ENCODE assay signal across 8 cellular contexts in the genomic region with DNA sequence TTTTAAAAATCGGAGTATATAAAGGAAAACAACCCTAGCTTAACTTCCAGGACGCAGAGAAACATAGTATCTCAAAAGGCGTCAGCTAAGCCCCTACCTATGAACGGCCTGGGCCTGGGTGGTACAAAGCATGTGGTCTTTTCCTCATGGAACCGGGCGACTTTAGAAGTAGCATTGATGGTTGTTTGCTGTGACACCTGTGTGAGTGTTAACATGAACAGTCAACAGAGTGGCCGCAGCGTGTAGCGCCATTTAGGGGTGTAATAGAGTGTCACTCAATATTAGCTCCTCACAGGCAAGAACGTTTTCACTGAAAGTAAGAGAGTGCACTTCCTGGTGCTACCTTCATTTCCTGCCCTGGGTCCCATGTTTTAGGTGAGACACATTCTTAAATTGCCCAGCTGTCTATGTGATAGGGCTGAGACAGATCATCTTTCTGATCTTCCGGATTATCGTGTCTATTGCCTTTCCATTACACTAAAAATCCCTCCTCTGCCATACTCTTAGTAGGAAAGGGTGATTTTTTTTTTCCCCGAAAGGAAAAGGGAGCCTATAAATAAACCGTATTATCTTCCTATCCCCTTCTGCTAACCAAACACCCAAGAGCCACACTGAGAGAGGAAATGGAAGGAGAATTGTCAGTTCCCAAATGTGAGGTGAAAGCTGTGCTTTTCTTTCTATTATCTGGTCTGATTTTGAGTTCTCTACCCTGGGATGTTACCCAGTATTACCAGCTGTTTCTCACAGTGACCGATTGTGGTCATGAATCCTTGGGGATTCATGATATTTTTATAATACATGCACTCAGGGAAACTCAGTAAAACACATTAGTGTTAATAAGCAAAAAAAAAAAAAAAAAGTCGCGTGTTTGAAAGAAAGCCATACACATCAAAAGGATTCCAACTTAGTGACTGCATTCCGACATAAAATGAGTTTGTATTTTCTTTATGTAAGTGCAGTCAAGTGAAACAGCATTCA. TPM values are rescaled to one million over a fixed set of nuclear protein-coding genes. Genes with fewer than 3 reads are reported as not detected.
DNase-seq lines count a peak whose midpoint lies in the region; ATAC-seq and TF ChIP-seq lines count a peak whose summit lies in the region.

No MANE protein-coding gene starts in this region.

- no peaks in the 10 kb centered on the region for H3K9me3 ChIP-seq in mononuclear cell (ENCODE audit: low read depth, low read length)

- H3K27me3 ChIP-seq in GM06990 (replicated peaks; ENCODE audit: control insufficient read depth, insufficient read depth, low read length): no peaks in the 10 kb centered on the region
- no peaks in the 10 kb centered on the region for H3K27me3 ChIP-seq in mononuclear cell (ENCODE audit: insufficient read depth, low read length)

- H3K4me1 ChIP-seq in mononuclear cell (ENCODE audit: insufficient read depth, low read length): peaks cover 19% of the 10 kb centered on the region

- DNase-seq in GM06990 (ENCODE audit: extremely low read depth, insufficient read length): peak; percentile 46
- DNase-seq in HFF-Myc (ENCODE audit: extremely low read depth, low read depth): no peak
- DNase-seq in NCI-H1694 treated with DMSO at 0.1 percent for 48 hours (lab: John Stamatoyannopoulos, UW): peak; percentile 63
- DNase-seq in activated CD4-positive, CD25-positive, alpha-beta regulatory T cell treated with anti-CD3 and anti-CD28 coated beads, Interleukin-2, amount 50 U/mL, for 16 hours (ENCODE audit: low read depth, low spot score): peak; percentile 37
- no peak for DNase-seq in coronary artery (ENCODE audit: low spot score)
- peak; percentile 48 for DNase-seq in stimulated activated naive CD4-positive, alpha-beta T cell treated with Interleukin-2 at 50 U/mL for 16 hours (lab: John Stamatoyannopoulos, UW)

- ATAC-seq in HG02852 (IDR thresholded peaks at IDR 0.05; ENCODE audit: unreplicated experiment): no peak

- TF ChIP-seq CTCF in GM06990 (IDR thresholded peaks at IDR 0.05; ENCODE audit: insufficient read depth, low read length, poor library complexity, severe bottlenecking): no peak
- no peak for TF ChIP-seq CTCF in HFF-Myc (IDR thresholded peaks at IDR 0.05; ENCODE audit: low read depth, low read length, missing control alignments)
- no peak for TF ChIP-seq CTCF in coronary artery (IDR thresholded peaks at IDR 0.05)

- H3K27ac ChIP-seq in coronary artery: peak overlapping the region; percentile 91 to 98

- peak overlapping the region; percentile 95 for H3K4me3 ChIP-seq in GM06990 (replicated peaks; ENCODE audit: low read depth, low read length)
- H3K4me3 ChIP-seq in HFF-Myc (replicated peaks; ENCODE audit: low read depth, low read length): peak overlapping the region; percentile 65
- peak overlapping the region; percentile 99 for H3K4me3 ChIP-seq in coronary artery
- H3K4me3 ChIP-seq in mononuclear cell (ENCODE audit: low read length): peak overlapping the region; percentile 81

- no peaks in the 10 kb centered on the region for H3K36me3 ChIP-seq in GM06990 (ENCODE audit: control insufficient read depth, insufficient read depth, low read length)

RNA-seq across cellular contexts. Expression of a gene that starts 1.4 kb away (rescaled TPM):
- total RNA-seq in mononuclear cell: 40.7 TPM

Comparison
In these comparisons a context has a peak if more than half of its experiments do, and no peak if none do; other contexts are left out.
1. DNase-seq: peak in GM06990 (single experiment), NCI-H1694 treated with DMSO at 0.1 percent for 48 hours (single experiment), activated CD4-positive, CD25-positive, alpha-beta regulatory T cell treated with anti-CD3 and anti-CD28 coated beads, Interleukin-2, amount 50 U/mL, for 16 hours (single experiment) and stimulated activated naive CD4-positive, alpha-beta T cell treated with Interleukin-2 at 50 U/mL for 16 hours (single experiment); none in HFF-Myc (single experiment) and coronary artery (single experiment).
2. Peak in every context shown above with its lines, with median percentiles within 50 percentile points of each other: H3K4me3 ChIP-seq.